In the genomic region with DNA sequence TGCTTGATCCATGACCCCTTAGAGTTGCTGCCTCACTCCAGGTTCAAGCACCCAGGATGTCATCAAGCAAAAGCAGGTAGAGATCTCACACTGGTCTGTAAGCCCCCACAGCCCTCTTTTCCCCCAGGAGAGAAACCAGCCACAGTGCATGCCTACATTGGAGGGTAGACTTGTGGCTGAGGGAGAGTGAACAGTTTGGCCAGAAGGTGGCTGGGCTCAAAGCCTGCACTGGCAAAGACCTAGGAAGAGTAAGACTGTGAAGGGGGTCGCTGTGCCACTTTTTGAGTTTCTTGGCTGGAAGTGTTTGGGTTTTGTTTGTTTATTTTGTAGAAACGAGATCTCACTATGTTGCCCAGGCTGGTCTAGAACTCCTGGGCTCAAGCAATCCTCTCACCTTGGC, we compare ENCODE assay signal across 39 cellular contexts. TPM values are rescaled to one million over a fixed set of nuclear protein-coding genes. Genes with fewer than 3 reads are reported as not detected.
"Had no signal": no experiment of that assay in that cellular context is flagged by ENCODE, and none has a peak within 500 bp of the region (broad histone marks: within the 10 kb centered on the region; RNA-seq: fewer than 3 reads in every experiment).

No MANE protein-coding gene starts in this region.

- DNase-seq: activated CD4-positive, alpha-beta memory T cell treated with anti-CD3 and anti-CD28 coated beads, Interleukin-2, amount 10 ng/mL, durations not matched to agents 7 days and 5 days; activated CD4-positive, alpha-beta T cell treated with anti-CD3 and anti-CD28 coated beads for 1 hour; activated CD4-positive, alpha-beta T cell treated with anti-CD3 and anti-CD28 coated beads for 48 hours; activated CD4-positive, CD25-positive, alpha-beta regulatory T cell; activated CD8-positive, alpha-beta memory T cell treated with anti-CD3 and anti-CD28 coated beads for 24 hours; activated CD8-positive, alpha-beta memory T cell treated with anti-CD3 and anti-CD28 coated beads, Interleukin-2, amount 10 ng/mL, durations not matched to agents 7 days and 5 days; activated CD8-positive, alpha-beta memory T cell treated with anti-CD3 and anti-CD28 coated beads, Interleukin-2, amount 50 U/mL, for 48 hours; activated effector memory CD4-positive, alpha-beta T cell treated with anti-CD3 and anti-CD28 coated beads, Interleukin-2, amount 50 U/mL, for 16 hours; activated naive CD4-positive, alpha-beta T cell; activated naive CD4-positive, alpha-beta T cell treated with anti-CD3 and anti-CD28 coated beads, Interleukin-2, amount 50 U/mL, for 16 hours; activated naive CD8-positive, alpha-beta T cell treated with anti-CD3 and anti-CD28 coated beads for 36 hours; activated T-cell treated with anti-CD3 and anti-CD28 coated beads, Interleukin-2, amount 50 U/mL, for 48 hours; amniotic stem cell; aorta; brain microvascular endothelial cell; Kasumi-1; KBM-7; MM.1S; MV-4-11; NCI-H1092; NCI-H1436 treated with DMSO at 0.1 percent for 48 hours; NCI-H1694 treated with DMSO at 0.1 percent for 48 hours; NCI-H2029; NCI-H2107; NCI-H2171 treated with DMSO at 0.1 percent for 48 hours; NCI-H2227 treated with DMSO at 0.1 percent for 48 hours; NCI-H446 treated with DMSO at 0.1 percent for 48 hours; NCI-H524; PC-9; Right ventricle myocardium superior; SW 1271; T-helper 1 cell; T-helper 2 cell; T-helper 9 cell had no signal

- ATAC-seq: activated CD8-positive, alpha-beta memory T cell treated with anti-CD3 and anti-CD28 coated beads, Interleukin-2, amount 10 ng/mL, durations not matched to agents 7 days and 5 days had no signal

- H3K27ac Mint-ChIP-seq: activated CD4-positive, alpha-beta memory T cell treated with anti-CD3 and anti-CD28 coated beads, Interleukin-2, amount 10 ng/mL, durations not matched to agents 7 days and 5 days; activated CD8-positive, alpha-beta memory T cell treated with anti-CD3 and anti-CD28 coated beads, Interleukin-2, amount 10 ng/mL, durations not matched to agents 7 days and 5 days; activated naive CD8-positive, alpha-beta T cell treated with anti-CD3 and anti-CD28 coated beads for 36 hours had no signal

- H3K4me3 Mint-ChIP-seq: activated CD4-positive, alpha-beta memory T cell treated with anti-CD3 and anti-CD28 coated beads, Interleukin-2, amount 10 ng/mL, durations not matched to agents 7 days and 5 days; activated CD8-positive, alpha-beta memory T cell treated with anti-CD3 and anti-CD28 coated beads, Interleukin-2, amount 10 ng/mL, durations not matched to agents 7 days and 5 days; activated naive CD8-positive, alpha-beta T cell treated with anti-CD3 and anti-CD28 coated beads for 36 hours; central memory CD8-positive, alpha-beta T cell had no signal

- H3K4me3 ChIP-seq: PC-9 had no signal

- H3K27ac ChIP-seq: brain microvascular endothelial cell, PC-9, RWPE1, WERI-Rb-1 had no signal

- H3K36me3 Mint-ChIP-seq: activated CD8-positive, alpha-beta memory T cell treated with anti-CD3 and anti-CD28 coated beads, Interleukin-2, amount 10 ng/mL, durations not matched to agents 7 days and 5 days; activated naive CD8-positive, alpha-beta T cell treated with anti-CD3 and anti-CD28 coated beads for 36 hours had no signal

- H3K9me3 Mint-ChIP-seq: activated CD4-positive, alpha-beta memory T cell treated with anti-CD3 and anti-CD28 coated beads, Interleukin-2, amount 10 ng/mL, durations not matched to agents 7 days and 5 days; activated naive CD8-positive, alpha-beta T cell treated with anti-CD3 and anti-CD28 coated beads for 36 hours; central memory CD8-positive, alpha-beta T cell had no signal

- H3K36me3 ChIP-seq: brain microvascular endothelial cell, WERI-Rb-1 had no signal

RNA-seq across cellular contexts. Expression of a gene that starts 28.5 kb away (rescaled TPM):
- total RNA-seq: activated CD4-positive, alpha-beta memory T cell treated with anti-CD3 and anti-CD28 coated beads, Interleukin-2, amount 10 ng/mL, durations not matched to agents 7 days and 5 days; activated CD8-positive, alpha-beta memory T cell treated with anti-CD3 and anti-CD28 coated beads, Interleukin-2, amount 10 ng/mL, durations not matched to agents 7 days and 5 days; activated naive CD8-positive, alpha-beta T cell treated with anti-CD3 and anti-CD28 coated beads for 36 hours; aorta; chondrocyte; OCI-LY7; PC-9; Right ventricle myocardium superior had no signal

RNA-seq across cellular contexts. Expression of a gene that starts 42.6 kb away (rescaled TPM):
- total RNA-seq: OCI-LY7 had no signal
